ENCODE assay signal across 1 cellular context in genomic region chr5:8840237-8840636, GRCh38.
TF ChIP-seq lines count a peak whose summit lies in the region.

No MANE protein-coding gene starts in this region.

TF ChIP-seq in K562, 482 proteins besides CTCF, POLR2A, EP300 and RAD21 (continued from another document):
- TF ChIP-seq ZNF274 (IDR thresholded peaks at IDR 0.05; ENCODE audit: borderline replicate concordance, low read depth, low read length) (no peak), SRF (CRISPR knock-in tag; IDR thresholded peaks at IDR 0.05) (no peak), COPS2 (conservative IDR thresholded peaks at IDR 0.05) (no peak), MBD1 (CRISPR knock-in tag; IDR thresholded peaks at IDR 0.05) (no peak), ERF (CRISPR knock-in tag; IDR thresholded peaks at IDR 0.05) (no peak), ZNF384 (IDR thresholded peaks at IDR 0.05; ENCODE audit: low read depth, low read length) (no peak)
